ENCODE assay signal across 23 cellular contexts in genomic region chr3:197203714-197204146, GRCh38.
DNase-seq lines count a peak whose midpoint lies in the region; ATAC-seq, FAIRE-seq and TF ChIP-seq lines count a peak whose summit lies in the region.
"Had no signal": no experiment of that assay in that cellular context is flagged by ENCODE, and none has a peak within 500 bp of the region (broad histone marks: within the 10 kb centered on the region; RNA-seq: fewer than 3 reads in every experiment).

No MANE protein-coding gene starts in this region.

- H3K4me1 ChIP-seq in DND-41 (ENCODE audit: insufficient read depth, low read length) = no peaks in the 10 kb centered on the region
- H3K4me1 ChIP-seq in MM.1S (ENCODE audit: low read length) = no peaks in the 10 kb centered on the region
- H3K4me1 ChIP-seq in HepG2 (ENCODE audit: insufficient read depth, low read length) = peaks cover 37% of the 10 kb centered on the region
- H3K4me1 ChIP-seq in mesenchymal stem cell (ENCODE audit: control insufficient read depth, insufficient read depth, low read depth, low read length) = peaks cover 2% of the 10 kb centered on the region
- H3K4me1 ChIP-seq: parathyroid adenoma, SJSA1 had no signal

- H3K23ac ChIP-seq in mesenchymal stem cell (ENCODE audit: low read length in 2 of 2) = no peak overlapping the region

- ATAC-seq in DND-41 (ENCODE audit: insufficient read depth, low read depth) (peak; percentile 27; the same call in 1 of the 3 replicates), WTC11 (peak; percentile 99), HepG2 (no peak), T-cell (replicated peaks in 1 of 4) (no peak)
- ATAC-seq: activated CD8-positive, alpha-beta T cell treated with anti-CD3 and anti-CD28 coated beads for 36 hours; effector memory CD8-positive, alpha-beta T cell had no signal

- FAIRE-seq in HepG2 (lab: Jason Lieb, UNC) = no peak

- H3K36me3 ChIP-seq in DND-41 (ENCODE audit: insufficient read depth, low read length) (no peaks in the 10 kb centered on the region), MM.1S (replicated peaks; ENCODE audit: insufficient read depth, low read length) (no peaks in the 10 kb centered on the region), HepG2 (replicated peaks in 1 of 2; ENCODE audit: control insufficient read depth in 1 of 2, insufficient read depth in 2 of 2, low read length in 2 of 2) (no peaks in the 10 kb centered on the region; a peak in 1 of 5 replicates), mesenchymal stem cell (ENCODE audit: control insufficient read depth in 1 of 2, insufficient read depth in 2 of 2, low read depth in 1 of 2, low read length in 2 of 2) (no peaks in the 10 kb centered on the region)
- H3K36me3 ChIP-seq: sigmoid colon, SJSA1, thyroid gland, WERI-Rb-1 had no signal

- no peak overlapping the region for H3K18ac ChIP-seq in mesenchymal stem cell (ENCODE audit: low read depth in 1 of 2, low read length in 2 of 2)

- H3K9ac ChIP-seq in DND-41 (ENCODE audit: low read depth, low read length) (no peak overlapping the region), MM.1S (ENCODE audit: low read length) (no peak overlapping the region), HepG2 (ENCODE audit: insufficient read depth, low read depth, low read length) (no peak overlapping the region), mesenchymal stem cell (ENCODE audit: low read length) (no peak overlapping the region)
- H3K9ac ChIP-seq: KMS-11, parathyroid adenoma had no signal

- H3K27me3 ChIP-seq in DND-41 (ENCODE audit: insufficient read depth, low read length, poor library complexity) = no peaks in the 10 kb centered on the region
- H3K27me3 ChIP-seq in MM.1S (replicated peaks; ENCODE audit: insufficient read depth, low read length) = no peaks in the 10 kb centered on the region
- no peaks in the 10 kb centered on the region for H3K27me3 ChIP-seq in HepG2 (ENCODE audit: control insufficient read depth in 1 of 2, insufficient read depth in 2 of 2, low read length in 2 of 2)
- no peaks in the 10 kb centered on the region for H3K27me3 ChIP-seq in mesenchymal stem cell (ENCODE audit: control insufficient read depth in 1 of 2, insufficient read depth in 1 of 2, low read length in 2 of 2)
- H3K27me3 ChIP-seq: sigmoid colon, SJSA1, thyroid gland had no signal

- no peak overlapping the region for H2BK120ac ChIP-seq in mesenchymal stem cell (ENCODE audit: low read depth, low read length)

- no peaks in the 10 kb centered on the region for H3K9me3 Mint-ChIP-seq in WTC11
- H3K9me3 Mint-ChIP-seq in T-cell = no peaks in the 10 kb centered on the region
- H3K9me3 Mint-ChIP-seq: activated CD8-positive, alpha-beta T cell treated with anti-CD3 and anti-CD28 coated beads for 36 hours; effector memory CD8-positive, alpha-beta T cell had no signal

- H3K4me2 ChIP-seq in DND-41 (ENCODE audit: insufficient read depth, low read length) (no peak overlapping the region), MM.1S (ENCODE audit: low read depth, low read length) (no peak overlapping the region), HepG2 (ENCODE audit: low read depth, low read length) (no peak overlapping the region), mesenchymal stem cell (ENCODE audit: low read length, poor library complexity, severe bottlenecking) (no peak overlapping the region)
- H3K4me2 ChIP-seq: KMS-11 had no signal

- H3K4me3 ChIP-seq in DND-41 (ENCODE audit: low read depth in 1 of 2, low read length in 2 of 2) (no peak overlapping the region), MM.1S (ENCODE audit: low read length) (no peak overlapping the region), HepG2 (replicated peaks in 1 of 3; ENCODE audit: insufficient read depth in 1 of 3, low read depth in 2 of 3, low read length in 3 of 3) (no peak overlapping the region), mesenchymal stem cell (ENCODE audit: insufficient read depth in 1 of 2, low read depth in 1 of 2, low read length in 2 of 2) (no peak overlapping the region)
- H3K4me3 ChIP-seq: lung, sigmoid colon, SJSA1, thyroid gland had no signal

- no peak overlapping the region for H3K27ac ChIP-seq in DND-41 (ENCODE audit: low read length)
- no peak overlapping the region for H3K27ac ChIP-seq in MM.1S (ENCODE audit: low read length)
- no peak overlapping the region for H3K27ac ChIP-seq in HepG2 (ENCODE audit: extremely low read length, insufficient read depth, low read length)
- H3K27ac ChIP-seq in mesenchymal stem cell (ENCODE audit: low read length, poor library complexity, severe bottlenecking) = no peak overlapping the region
- H3K27ac ChIP-seq: KMS-11, parathyroid adenoma, sigmoid colon, SJSA1, thyroid gland, WERI-Rb-1 had no signal

- no peak for TF ChIP-seq CTCF in DND-41 (IDR thresholded peaks at IDR 0.05; ENCODE audit: borderline replicate concordance, extremely low read depth, low read length, poor library complexity, severe bottlenecking)
- TF ChIP-seq CTCF in MM.1S (IDR thresholded peaks at IDR 0.05; ENCODE audit: low read length) = no peak
- no peak for TF ChIP-seq CTCF in WTC11 (IDR thresholded peaks at IDR 0.05)
- no peak for TF ChIP-seq CTCF in HepG2 (CRISPR knock-in tag; IDR thresholded peaks at IDR 0.05)

- TSS peak; percentile 15 for BruUV-seq in HepG2 (replicated peaks; lab: Mats Ljungman, UMichigan)

- H3K27ac Mint-ChIP-seq in WTC11 (peak overlapping the region; percentile 75), T-cell (peak overlapping the region in 1 of 2 donors; percentile 44)
- H3K27ac Mint-ChIP-seq: activated CD8-positive, alpha-beta T cell treated with anti-CD3 and anti-CD28 coated beads for 36 hours had no signal

- no peak overlapping the region for H3K14ac ChIP-seq in mesenchymal stem cell (ENCODE audit: low read length in 2 of 2)

- POLR2A ChIA-PET in WTC11 (lab: Charles Lee) = no interaction called here
- POLR2A ChIA-PET in HepG2 (lab: Yijun Ruan, JAX) = no interaction called here
- POLR2A ChIA-PET in T-cell (lab: Charles Lee) = no interaction called here

- H3K27me3 Mint-ChIP-seq in WTC11 (ENCODE audit: low read depth) = 0 out of 2 replicates have a peak, but pooled peaks cover 2% of the 10 kb centered on the region
- H3K27me3 Mint-ChIP-seq in T-cell = no peaks in the 10 kb centered on the region
- H3K27me3 Mint-ChIP-seq: activated CD8-positive, alpha-beta T cell treated with anti-CD3 and anti-CD28 coated beads for 36 hours; effector memory CD8-positive, alpha-beta T cell had no signal

- H4K20me1 ChIP-seq in DND-41 (ENCODE audit: insufficient read depth, low read length) = peaks cover 13% of the 10 kb centered on the region; the same call in 1 of the 2 replicates
- peaks cover 32% of the 10 kb centered on the region for H4K20me1 ChIP-seq in MM.1S (ENCODE audit: insufficient read depth, low read length)
- H4K20me1 ChIP-seq in HepG2 (ENCODE audit: insufficient read depth, low read length) = peaks cover 29% of the 10 kb centered on the region

- in situ Hi-C loops in HepG2 (cut with HindIII; ENCODE audit: extremely low pct_ligation_motif_present, low pct_unique_long_range_greater_than_20kb) = no loop called here

- H3K79me1 ChIP-seq in mesenchymal stem cell (replicated peaks; ENCODE audit: low read length, poor library complexity, severe bottlenecking) = no peaks in the 10 kb centered on the region

- H3K36me3 Mint-ChIP-seq in WTC11 = no peaks in the 10 kb centered on the region
- no peaks in the 10 kb centered on the region for H3K36me3 Mint-ChIP-seq in T-cell

- H3K9me3 ChIP-seq in DND-41 (ENCODE audit: insufficient read depth, low read length, severe bottlenecking) (no peaks in the 10 kb centered on the region), MM.1S (replicated peaks; ENCODE audit: insufficient read depth, low read length) (no peaks in the 10 kb centered on the region), HepG2 (ENCODE audit: low read length) (no peaks in the 10 kb centered on the region), mesenchymal stem cell (ENCODE audit: control insufficient read depth, low read length) (no peaks in the 10 kb centered on the region)
- H3K9me3 ChIP-seq: sigmoid colon, SJSA1, thyroid gland had no signal

- H2BK12ac ChIP-seq in mesenchymal stem cell (ENCODE audit: low read length in 2 of 2) = no peak overlapping the region

- H4K91ac ChIP-seq in mesenchymal stem cell (ENCODE audit: low read length) = no peak overlapping the region

- 88% methylated on average over 2 of the region's 2 CpGs for WGBS in HepG2 (ENCODE audit: low lambda C conversion rate)
- WGBS in mesenchymal stem cell = 38% methylated on average over 1 of the region's 2 CpGs

- H3K79me2 ChIP-seq in DND-41 (ENCODE audit: insufficient read depth, low read length) (peaks cover 97% of the 10 kb centered on the region), MM.1S (ENCODE audit: low read length) (peaks cover 97% of the 10 kb centered on the region), HepG2 (ENCODE audit: insufficient read depth, low read length) (peaks cover 99% of the 10 kb centered on the region)

- DNase-seq in DND-41 (no peak), MM.1S (peak; percentile 19), WTC11 (ENCODE audit: low spot score) (no peak), HepG2 (ENCODE audit: low spot score) (no peak), nucleus accumbens (lab: John Stamatoyannopoulos, UW) (no peak), mesenchymal stem cell (no peak), T-cell (no peak)
- DNase-seq: activated CD8-positive, alpha-beta T cell treated with anti-CD3 and anti-CD28 coated beads for 36 hours; activated naive CD4-positive, alpha-beta T cell treated with Interleukin-2 at 50 U/mL for 16 hours; activated T-cell treated with anti-CD3 and anti-CD28 coated beads, Interleukin-2, amount 50 U/mL, for 1 hour; cerebellar nuclear complex; effector memory CD8-positive, alpha-beta T cell; OCI-M1; sigmoid colon; stimulated activated CD4-positive, alpha-beta T cell treated with anti-CD3 and anti-CD28 coated beads, Interleukin-1b, Interleukin-23, amount 100 ng/mL, for 48 hours; stimulated activated naive CD4-positive, alpha-beta T cell treated with Interleukin-2 at 50 U/mL for 16 hours; T-helper 2 cell; thyroid gland; WERI-Rb-1 had no signal

- no peak for TF ChIP-seq POLR2A in HepG2 (IDR thresholded peaks at IDR 0.05; ENCODE audit: insufficient read depth in 1 of 2, low read depth in 2 of 2, low read length in 2 of 2)

- TF ChIP-seq RAD21 in HepG2 (CRISPR knock-in tag; IDR thresholded peaks at IDR 0.05) = no peak

- H2AK5ac ChIP-seq in mesenchymal stem cell (ENCODE audit: low read length, severe bottlenecking) = no peak overlapping the region

- no peaks in the 10 kb centered on the region for H3K9me2 ChIP-seq in MM.1S (replicated peaks; ENCODE audit: insufficient read depth, low read length)

- H4K8ac ChIP-seq in mesenchymal stem cell (ENCODE audit: low read length) = no peak overlapping the region

- no peak overlapping the region for H2BK5ac ChIP-seq in mesenchymal stem cell (ENCODE audit: low read depth, low read length, poor library complexity, severe bottlenecking)

- intact Hi-C loops in HepG2 (cut with micrococcal nuclease; ENCODE audit: unreplicated experiment) = no loop called here

- TF ChIP-seq EP300 in HepG2 (IDR thresholded peaks at IDR 0.05; ENCODE audit: low read depth in 2 of 2, low read length in 2 of 2) = no peak
- TF ChIP-seq EP300 in HepG2 (CRISPR knock-in tag; IDR thresholded peaks at IDR 0.05; ENCODE audit: borderline replicate concordance) = no peak

- no peak overlapping the region for H3K4ac ChIP-seq in mesenchymal stem cell (ENCODE audit: low read depth in 1 of 2, low read length in 2 of 2)

- H2BK15ac ChIP-seq in mesenchymal stem cell (ENCODE audit: low read depth, poor library complexity, severe bottlenecking) = no peak overlapping the region

- H2AFZ ChIP-seq in DND-41 (ENCODE audit: low read depth, low read length) (no peak overlapping the region), MM.1S (ENCODE audit: low read length) (no peak overlapping the region), HepG2 (ENCODE audit: low read length) (no peak overlapping the region), mesenchymal stem cell (ENCODE audit: low read depth, low read length) (no peak overlapping the region)
- H2AFZ ChIP-seq: parathyroid adenoma had no signal

- CTCF ChIA-PET in WTC11 (lab: Charles Lee) (interaction anchor here (1.0 to 1.1 kb wide), 2 partner anchors 17 to 20 kb away, joined by 5 to 7 read pairs; no protein-coding TSS in a partner anchor), HepG2 (lab: Yijun Ruan, JAX; ENCODE audit: low intra/inter-chr PET ratio, low total read pairs) (no interaction called here), T-cell (lab: Charles Lee) (no interaction called here)

- H3K4me1 Mint-ChIP-seq in WTC11 (peaks cover 64% of the 10 kb centered on the region), T-cell (peaks cover 70 to 75% (median 71%) of the 10 kb centered on the region in 3 donors)

- H3K4me3 Mint-ChIP-seq in WTC11 (peak overlapping the region; percentile 46), T-cell (no peak overlapping the region)
- H3K4me3 Mint-ChIP-seq: activated CD8-positive, alpha-beta T cell treated with anti-CD3 and anti-CD28 coated beads for 36 hours; effector memory CD8-positive, alpha-beta T cell had no signal

- H3F3A ChIP-seq in MM.1S (ENCODE audit: insufficient read depth, low read length) = no peaks in the 10 kb centered on the region; the same call in 1 of the 2 replicates

Comparison
In these comparisons a context has a peak if more than half of its experiments do, and no peak if none do; other contexts are left out.
1. ATAC-seq: peak in DND-41 (single experiment) and WTC11 (single experiment); none in HepG2 (single experiment) and T-cell (0 of 4).